Comparison of ENCODE assay signal across 8 cellular contexts in genomic region chr17:78253946-78254672, GRCh38. TPM values are rescaled to one million over a fixed set of nuclear protein-coding genes. Genes with fewer than 3 reads are reported as not detected.
DNase-seq lines count a peak whose midpoint lies in the region; TF ChIP-seq lines count a peak whose summit lies in the region.

No MANE protein-coding gene starts in this region.

- 8% methylated on average over 19 of the region's 73 CpGs for WGBS in esophagus muscularis mucosa

- TF ChIP-seq EP300 in esophagus muscularis mucosa (IDR thresholded peaks at IDR 0.05) = no peak

- no peaks in the 10 kb centered on the region for H3K79me2 ChIP-seq in PC-9 (ENCODE audit: low read depth)

- CTCF ChIA-PET in PC-9 (lab: Charles Lee) = no interaction called here

- peak; percentile 96 for DNase-seq in HuH-7 (ENCODE audit: low spot score)
- peak in 1 of 2 experiments; percentile 70 for DNase-seq in PC-9
- peak; percentile 88 to 90 for DNase-seq in activated T-cell treated with anti-CD3 and anti-CD28 coated beads, Interleukin-2, amount 50 U/mL, for 48 hours
- no peak for DNase-seq in esophagus muscularis mucosa (ENCODE audit: extremely low spot score)
- peak; percentile 56 to 59 for DNase-seq in stimulated activated CD8-positive, alpha-beta memory T cell treated with anti-CD3 and anti-CD28 coated beads, Interleukin-4, amount 100 ng/mL, for 4 hours (ENCODE audit: low read depth in 2 of 2, low spot score in 1 of 2)

- POLR2A ChIA-PET in PC-9 (lab: Charles Lee; ENCODE audit: unreplicated experiment) = interaction anchor here (0.7 kb wide), 1 partner anchor 82 kb away, joined by 6 read pairs; no protein-coding TSS in a partner anchor

- TF ChIP-seq CTCF in 22Rv1 (IDR thresholded peaks at IDR 0.05) (no peak), PC-9 (conservative IDR thresholded peaks at IDR 0.05) (no peak), esophagus muscularis mucosa (IDR thresholded peaks at IDR 0.05) (peak in 1 of 3 experiments; percentile 14)

- no peaks in the 10 kb centered on the region for H3K36me3 ChIP-seq in PC-9 (ENCODE audit: low read depth)
- H3K36me3 ChIP-seq in esophagus muscularis mucosa = no peaks in the 10 kb centered on the region
- H3K36me3 ChIP-seq in mucosa of stomach (ENCODE audit: control insufficient read depth, insufficient read depth, low read length) = no peaks in the 10 kb centered on the region

- peak; percentile 34 for TF ChIP-seq POLR2A in GM18526 (IDR thresholded peaks at IDR 0.05; ENCODE audit: extremely low read depth, insufficient read length)
- TF ChIP-seq POLR2A in esophagus muscularis mucosa (IDR thresholded peaks at IDR 0.05; ENCODE audit: low read depth) = no peak

- no peaks in the 10 kb centered on the region for H3K27me3 ChIP-seq in PC-9 (ENCODE audit: insufficient read depth, low read depth)
- H3K27me3 ChIP-seq in esophagus muscularis mucosa = peaks cover 0 to 12% (median 0%) of the 10 kb centered on the region in 4 donors
- peaks cover 11% of the 10 kb centered on the region for H3K27me3 ChIP-seq in mucosa of stomach (ENCODE audit: control insufficient read depth, insufficient read depth, low read length)

- peaks cover 5% of the 10 kb centered on the region; the same call in 1 of the 2 replicates for H3F3A ChIP-seq in PC-9 (ENCODE audit: insufficient read depth, low read depth)

- H3K4me3 ChIP-seq in PC-9 (peak overlapping the region; percentile 75), esophagus muscularis mucosa (peak overlapping the region; percentile 79 to 99 (median 94)), mucosa of stomach (ENCODE audit: low read length) (peak overlapping the region; percentile 84)

- H4K20me1 ChIP-seq in PC-9 (ENCODE audit: insufficient read depth) = no peaks in the 10 kb centered on the region

- H3K9ac ChIP-seq in mucosa of stomach (ENCODE audit: low read length) = peak overlapping the region; percentile 83

- H3K9me2 ChIP-seq in PC-9 (ENCODE audit: insufficient read depth) = no peaks in the 10 kb centered on the region

- H3K4me1 ChIP-seq in PC-9 (replicated peaks; ENCODE audit: insufficient read depth) (peaks cover 12% of the 10 kb centered on the region; the same call in 1 of the 2 replicates), esophagus muscularis mucosa (peaks cover 33 to 62% (median 53%) of the 10 kb centered on the region in 4 donors), mucosa of stomach (ENCODE audit: control insufficient read depth, insufficient read depth, low read length) (peaks cover 25% of the 10 kb centered on the region)

- TSS peak; percentile 36 for BruUV-seq in PC-9 (replicated peaks; lab: Mats Ljungman, UMichigan)

- peak overlapping the region; percentile 84 for H2AFZ ChIP-seq in PC-9

- H3K9me3 ChIP-seq in PC-9 (ENCODE audit: insufficient read depth, low read depth) = no peaks in the 10 kb centered on the region
- H3K9me3 ChIP-seq in esophagus muscularis mucosa = no peaks in the 10 kb centered on the region
- no peaks in the 10 kb centered on the region for H3K9me3 ChIP-seq in mucosa of stomach (ENCODE audit: control insufficient read depth, low read length)

- H3K27ac ChIP-seq in 22Rv1 (peak overlapping the region; percentile 74), PC-9 (no peak overlapping the region), esophagus muscularis mucosa (replicated peaks in 1 of 4) (peak overlapping the region; percentile 91 to 94 (median 92))

- intact Hi-C loops in PC-9 (cut with micrococcal nuclease; ENCODE audit: unreplicated experiment) (loop anchor here (5.0 kb wide), 1 partner anchor 237 kb away; no protein-coding TSS in a partner anchor), esophagus muscularis mucosa (cut with DNase I) (loop anchor here (2.0 to 5.0 kb wide), 3 partner anchors 87 to 237 kb away; partner anchors contain the start of gene SYNGR2)

- H3K4me2 ChIP-seq in PC-9 = peak overlapping the region; percentile 80

RNA-seq across cellular contexts. Expression of gene TMEM235, which starts 22.7 kb away (rescaled TPM):
- total RNA-seq in PC-9 (2021) (not detected in 2 replicates), esophagus muscularis mucosa (not detected)

RNA-seq across cellular contexts. Expression of gene BIRC5, which starts 40.1 kb away (rescaled TPM):
- total RNA-seq in PC-9 (2021) (72.4 and 91.0 TPM in 2 replicates), esophagus muscularis mucosa (1 to 10 TPM in 1 of 4 donors, under 1 TPM in 2, not detected in 1; under 0.01 to 2.0 (median 0.13) TPM)

Comparison
In these comparisons a context has a peak if more than half of its experiments do, and no peak if none do; other contexts are left out.
1. RNA of gene BIRC5, which starts 40.1 kb away (total RNA-seq): 72.4 to 91.0 TPM in PC-9; under 0.01 to 2.0 TPM in esophagus muscularis mucosa; every median in the first group is over 10 times any median in the second.
2. Peak in every context shown above with its lines, with median percentiles within 50 percentile points of each other: H3K4me3 ChIP-seq.